In the genomic region with DNA sequence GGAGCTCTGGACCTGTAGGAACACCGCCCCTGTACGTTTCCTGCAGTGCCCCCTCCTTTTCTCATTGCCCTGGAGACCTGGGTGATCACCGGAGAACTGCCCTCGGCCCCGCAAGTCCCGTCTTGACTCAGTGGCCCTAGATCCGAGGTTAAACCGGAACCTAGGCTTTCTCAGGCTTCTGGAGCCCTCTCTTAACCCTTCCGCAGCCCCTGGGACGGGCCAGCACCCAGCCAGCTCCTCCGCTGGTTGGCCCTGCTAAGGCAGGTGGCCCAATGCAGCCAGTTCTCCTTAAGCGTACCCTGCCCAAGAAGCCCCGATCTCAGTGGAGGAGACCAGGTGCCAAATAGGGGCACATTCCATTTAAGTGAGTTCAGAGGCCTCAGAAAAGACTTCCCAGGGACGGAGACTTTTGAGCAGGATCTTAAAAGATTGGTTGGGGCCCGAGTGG, we compare ENCODE assay signal across 8 cellular contexts. TPM values are rescaled to one million over a fixed set of nuclear protein-coding genes. Genes with fewer than 3 reads are reported as not detected.
DNase-seq lines count a peak whose midpoint lies in the region; FAIRE-seq and TF ChIP-seq lines count a peak whose summit lies in the region.

No MANE protein-coding gene starts in this region.

- CTCF ChIA-PET in OCI-LY7 (lab: Charles Lee; ENCODE audit: unreplicated experiment): interaction anchor here (0.6 kb wide), 1 partner anchor 227 kb away, joined by 3 read pairs; no protein-coding TSS in a partner anchor

- FAIRE-seq in keratinocyte (lab: Jason Lieb, UNC): no peak

- no peaks in the 10 kb centered on the region for H3K9me3 ChIP-seq in H9 (ENCODE audit: control insufficient read depth, low read depth, low read length)
- H3K9me3 ChIP-seq in OCI-LY7 (ENCODE audit: low read length): no peaks in the 10 kb centered on the region
- H3K9me3 ChIP-seq in breast epithelium: no peaks in the 10 kb centered on the region
- H3K9me3 ChIP-seq in keratinocyte (ENCODE audit: control insufficient read depth, low read depth, low read length): no peaks in the 10 kb centered on the region

- no peak overlapping the region for H3K4ac ChIP-seq in H9 (ENCODE audit: low read depth, low read length)

- H2AFZ ChIP-seq in H9 (ENCODE audit: low read length): no peak overlapping the region
- peak overlapping the region; percentile 88 for H2AFZ ChIP-seq in OCI-LY7 (ENCODE audit: low read length)
- H2AFZ ChIP-seq in keratinocyte (ENCODE audit: control insufficient read depth, low read length): peak overlapping the region; percentile 93

- H3K18ac ChIP-seq in H9 (ENCODE audit: insufficient read length, low read depth, low read length): peak overlapping the region; percentile 90

- POLR2A ChIA-PET in OCI-LY7 (lab: Charles Lee): interaction anchor here (0.6 to 1.1 kb wide), 5 partner anchors 19 to 110 kb away, joined by 3 to 6 read pairs (median 3); partner anchors contain the start of gene CBL

- no peaks in the 10 kb centered on the region for H3K9me2 ChIP-seq in OCI-LY7 (ENCODE audit: insufficient read depth, low read length)

- no peaks in the 10 kb centered on the region for H3K9me1 ChIP-seq in keratinocyte (ENCODE audit: control insufficient read depth, extremely low read depth, insufficient read depth, low read length)

- H3K9me3 Mint-ChIP-seq in H9: peaks cover 0 to 3% of the 10 kb centered on the region in 2 experiments; a peak in 1 of 5 replicates

- H3K56ac ChIP-seq in H9 (ENCODE audit: insufficient read length, low read depth, low read length): no peak overlapping the region

- no peak overlapping the region for H3T11ph ChIP-seq in H9 (ENCODE audit: low read length)

- H4K20me1 ChIP-seq in H9 (ENCODE audit: control insufficient read depth, insufficient read depth, insufficient read length) (no peaks in the 10 kb centered on the region), OCI-LY7 (ENCODE audit: insufficient read depth, low read length) (no peaks in the 10 kb centered on the region), keratinocyte (ENCODE audit: control insufficient read depth, extremely low read depth, insufficient read depth, low read length) (no peaks in the 10 kb centered on the region)

- H2BK120ac ChIP-seq in H9 (ENCODE audit: low read depth, low read length, poor library complexity, severe bottlenecking): no peak overlapping the region

- dilution Hi-C loops in keratinocyte (cut with MboI; ENCODE audit: extremely low pct_ligation_motif_present, low sequenced_read_pairs): no loop called here

- H3K14ac ChIP-seq in H9 (ENCODE audit: insufficient read depth, low read length): peak overlapping the region; percentile 91; the same call in 1 of the 2 replicates

- no peak overlapping the region for H4K91ac ChIP-seq in H9 (ENCODE audit: insufficient read length, low read depth, low read length)

- H2BK20ac ChIP-seq in H9 (ENCODE audit: low read depth, low read length, poor library complexity, severe bottlenecking): no peak overlapping the region

- no peak for TF ChIP-seq CTCF in H9 (conservative IDR thresholded peaks at IDR 0.05)
- no peak for TF ChIP-seq CTCF in OCI-LY7 (conservative IDR thresholded peaks at IDR 0.05; ENCODE audit: low read length)
- no peak for TF ChIP-seq CTCF in breast epithelium (IDR thresholded peaks at IDR 0.05)
- TF ChIP-seq CTCF in keratinocyte (optimal IDR thresholded peaks at IDR 0.05 in 1 of 3, IDR thresholded peaks at IDR 0.05 in 1 of 3, conservative IDR thresholded peaks at IDR 0.05 in 1 of 3; ENCODE audit: extremely low read depth in 1 of 3, insufficient read depth in 2 of 3, low read length in 3 of 3): no peak

- intact Hi-C loops in OCI-LY7 (cut with micrococcal nuclease; ENCODE audit: unreplicated experiment): loop anchor here (1.0 kb wide), 1 partner anchor 28 kb away; no protein-coding TSS in a partner anchor
- intact Hi-C loops in breast epithelium (cut with DNase I; ENCODE audit: low total_unique reads): no loop called here

- no peak overlapping the region for H2BK12ac ChIP-seq in H9 (ENCODE audit: insufficient read length, low read depth, low read length)

- H3K4me2 ChIP-seq in H9 (ENCODE audit: insufficient read depth, insufficient read length, low read length): peak overlapping the region; percentile 56
- peak overlapping the region; percentile 72 for H3K4me2 ChIP-seq in OCI-LY7 (ENCODE audit: low read length)
- H3K4me2 ChIP-seq in keratinocyte (ENCODE audit: control insufficient read depth, extremely low read depth, insufficient read depth, low read depth, low read length): peak overlapping the region; percentile 94

- no peaks in the 10 kb centered on the region; the same call in 1 of the 2 replicates for H3K27me3 Mint-ChIP-seq in H9 (ENCODE audit: low read depth)

- peaks cover 24 to 33% of the 10 kb centered on the region in 2 experiments for H3K4me1 Mint-ChIP-seq in H9

- no peak overlapping the region for H4K8ac ChIP-seq in H9 (replicated peaks; ENCODE audit: insufficient read length, low read depth, low read length)

- peaks cover 0 to 8% (median 2%) of the 10 kb centered on the region in 3 experiments; a peak in 3 of 7 replicates for H3K36me3 Mint-ChIP-seq in H9 (ENCODE audit: insufficient read depth in 1 of 3, low read depth in 3 of 3)

- H3K36me3 ChIP-seq in OCI-LY7 (ENCODE audit: insufficient read depth, low read length) (no peaks in the 10 kb centered on the region), breast epithelium (no peaks in the 10 kb centered on the region), keratinocyte (ENCODE audit: control insufficient read depth in 2 of 2, extremely low read depth in 1 of 2, insufficient read depth in 2 of 2, low read length in 2 of 2) (no peaks in the 10 kb centered on the region)

- H3K79me2 ChIP-seq in H9 (ENCODE audit: insufficient read depth, low read length): no peaks in the 10 kb centered on the region
- H3K79me2 ChIP-seq in OCI-LY7 (ENCODE audit: insufficient read depth, low read depth, low read length): no peaks in the 10 kb centered on the region
- no peaks in the 10 kb centered on the region for H3K79me2 ChIP-seq in keratinocyte (ENCODE audit: control insufficient read depth, insufficient read depth, low read length)

- peak overlapping the region; percentile 34 for H3K27ac ChIP-seq in H9 (ENCODE audit: insufficient read length, low read depth, low read length)
- H3K27ac ChIP-seq in OCI-LY7 (ENCODE audit: low read depth, low read length, poor library complexity, severe bottlenecking): no peak overlapping the region
- peak overlapping the region; percentile 95 to 98 for H3K27ac ChIP-seq in breast epithelium
- peak overlapping the region; percentile 85 for H3K27ac ChIP-seq in keratinocyte (ENCODE audit: control insufficient read depth, insufficient read depth, low read length)

- H2BK15ac ChIP-seq in H9 (ENCODE audit: low read depth, low read length): no peak overlapping the region

- H2BK5ac ChIP-seq in H9 (ENCODE audit: insufficient read length, low read length): no peak overlapping the region

- H3K4me3 ChIP-seq in OCI-LY7 (ENCODE audit: low read depth, low read length, poor library complexity, severe bottlenecking): peak overlapping the region; percentile 68
- peak overlapping the region; percentile 80 to 96 (median 87) for H3K4me3 ChIP-seq in breast epithelium
- H3K4me3 ChIP-seq in keratinocyte (ENCODE audit: control insufficient read depth in 2 of 3, extremely low read depth in 1 of 3, insufficient read depth in 2 of 3, low read depth in 1 of 3, low read length in 3 of 3): peak overlapping the region; percentile 59 to 88 (median 81)

- H3K27me3 ChIP-seq in H9 (ENCODE audit: insufficient read depth, low read length) (no peaks in the 10 kb centered on the region), breast epithelium (no peaks in the 10 kb centered on the region), keratinocyte (ENCODE audit: control insufficient read depth, extremely low read depth, insufficient read depth, low read length) (no peaks in the 10 kb centered on the region)

- H2AK5ac ChIP-seq in H9 (ENCODE audit: insufficient read length, low read length): no peak overlapping the region

- BruUV-seq in OCI-LY7 (replicated peaks; lab: Mats Ljungman, UMichigan): no TSS peak

- no CpG with 5 or more reads among the region's 15 CpGs for WGBS in H9 (ENCODE audit: extremely low coverage, insufficient read length, low lambda C conversion rate)

- H3K79me1 ChIP-seq in H9 (ENCODE audit: insufficient read depth, low read depth, low read length, poor library complexity, severe bottlenecking): no peaks in the 10 kb centered on the region

- peaks cover 3% of the 10 kb centered on the region; the same call in 1 of the 2 replicates for H3K4me1 ChIP-seq in H9 (ENCODE audit: insufficient read depth, low read length)
- peaks cover 11% of the 10 kb centered on the region for H3K4me1 ChIP-seq in OCI-LY7 (ENCODE audit: insufficient read depth, low read length, poor library complexity, severe bottlenecking)
- no peaks in the 10 kb centered on the region for H3K4me1 ChIP-seq in breast epithelium
- H3K4me1 ChIP-seq in keratinocyte (ENCODE audit: control insufficient read depth, extremely low read depth, insufficient read depth, low read length): peaks cover 36% of the 10 kb centered on the region

- no peak overlapping the region for H4K5ac ChIP-seq in H9 (ENCODE audit: insufficient read length, low read depth, low read length)

- H3K27ac Mint-ChIP-seq in H9: peak overlapping the region; percentile 80 to 97 (median 93); a peak in 6 of 7 replicates

- no peak overlapping the region for H3K23ac ChIP-seq in H9 (ENCODE audit: insufficient read length, low read depth, low read length)

- peaks cover 2% of the 10 kb centered on the region for H3K23me2 ChIP-seq in H9 (ENCODE audit: insufficient read length, low read depth, low read length, poor library complexity, severe bottlenecking)

- DNase-seq in ELF-1 (ENCODE audit: low read depth, low spot score) (peak; percentile 89), H9 (peak; percentile 88), OCI-LY7 (ENCODE audit: low spot score) (peak; percentile 32), breast epithelium (ENCODE audit: low spot score in 2 of 2) (peak in 1 of 2 donors; percentile 65), keratinocyte (ENCODE audit: low read depth, low spot score) (no peak), DMS153 (lab: John Stamatoyannopoulos, UW) (no peak), NOMO-1 treated with dmso at 0.1 percent for 144 hours (lab: John Stamatoyannopoulos, UW; ENCODE audit: unreplicated experiment) (no peak)
- DNase-seq in stimulated activated CD4-positive, alpha-beta T cell treated with anti-CD3 and anti-CD28 coated beads, Interleukin-15, amount 100 ng/mL, for 48 hours (ENCODE audit: low read depth in 2 of 2): peak; percentile 17 to 32

- H3K9ac ChIP-seq in H9 (ENCODE audit: extremely low read depth, insufficient read length, low read length) (peak overlapping the region; percentile 69), keratinocyte (ENCODE audit: control insufficient read depth, extremely low read depth, insufficient read depth, low read length) (peak overlapping the region; percentile 91)

- peak overlapping the region; percentile 83 to 94 for H3K4me3 Mint-ChIP-seq in H9

- no peak for TF ChIP-seq POLR2A in breast epithelium (IDR thresholded peaks at IDR 0.05)

RNA-seq across cellular contexts. Expression of gene NLRX1, which starts 0.8 kb away (rescaled TPM):
- total RNA-seq in H9 (2021): 17.2 and 18.2 TPM in 2 replicates
- 2.1 and 2.8 TPM in 2 replicates for total RNA-seq in OCI-LY7 (2014; rRNA removed; shearing (Covaris generic))
- 8.8 and 10.6 TPM in 2 replicates for total RNA-seq in OCI-LY7 (2022)
- total RNA-seq in breast epithelium: 10 to 100 TPM; 11.5 to 16.1 (median 13.3) TPM
- polyA plus RNA-seq in keratinocyte: 8.1 to 11.3 TPM (median 9.0 TPM) in 3 replicates
- 6.3 TPM for polyA plus RNA-seq in keratinocyte (2011; ENCODE audit: low read depth)
- polyA plus RNA-seq in keratinocyte (2011; cell fraction: cytosol; rRNA removed): 4.7 and 6.9 TPM in 2 replicates
- polyA plus RNA-seq in keratinocyte (2011; cell fraction: nucleus; rRNA removed): 16.4 and 21.9 TPM in 2 replicates
- polyA plus RNA-seq in keratinocyte (2012; ENCODE audit: low replicate concordance): 11.3 and 16.6 TPM in 2 replicates
- polyA minus RNA-seq in keratinocyte: 11.3 to 19.4 TPM (median 18.6 TPM) in 3 replicates
- 15.3 TPM for polyA minus RNA-seq in keratinocyte (2011; cell fraction: cytosol; rRNA and poly(A)+ RNA removed)
- 22.2 and 22.7 TPM in 2 replicates for polyA minus RNA-seq in keratinocyte (2011; cell fraction: nucleus; rRNA and poly(A)+ RNA removed)

RNA-seq across cellular contexts. Expression of gene NHERF4, which starts 16.0 kb away (rescaled TPM):
- total RNA-seq in H9 (2021): 0.39 TPM in 1 of 2 replicates, not detected in the other
- total RNA-seq in OCI-LY7 (2014; rRNA removed; shearing (Covaris generic)): not detected in 2 replicates
- total RNA-seq in OCI-LY7 (2022): not detected in 2 replicates
- 1 to 10 TPM in 2 of 3 donors, under 1 TPM in 1; 0.32 to 2.6 (median 1.2) TPM for total RNA-seq in breast epithelium
- polyA plus RNA-seq in keratinocyte: not detected in 3 replicates
- 0.50 TPM for polyA plus RNA-seq in keratinocyte (2011; ENCODE audit: low read depth)
- polyA plus RNA-seq in keratinocyte (2011; cell fraction: cytosol; rRNA removed): not detected in 2 replicates
- polyA plus RNA-seq in keratinocyte (2011; cell fraction: nucleus; rRNA removed): 0.04 TPM in 1 of 2 replicates, not detected in the other
- polyA plus RNA-seq in keratinocyte (2012; ENCODE audit: low replicate concordance): not detected in 2 replicates
- 0.38 TPM in 1 of 3 replicates, not detected in the others for polyA minus RNA-seq in keratinocyte
- not detected for polyA minus RNA-seq in keratinocyte (2011; cell fraction: cytosol; rRNA and poly(A)+ RNA removed)
- polyA minus RNA-seq in keratinocyte (2011; cell fraction: nucleus; rRNA and poly(A)+ RNA removed): not detected in 2 replicates

RNA-seq across cellular contexts. Expression of gene ABCG4, which starts 20.4 kb away (rescaled TPM):
- total RNA-seq in H9 (2021): 0.68 and 1.2 TPM in 2 replicates
- not detected in 2 replicates for total RNA-seq in OCI-LY7 (2014; rRNA removed; shearing (Covaris generic))
- total RNA-seq in OCI-LY7 (2022): not detected in 2 replicates
- total RNA-seq in breast epithelium: under 1 TPM in 1 of 3 donors, not detected in 2; 0.16 TPM
- polyA plus RNA-seq in keratinocyte: 0.14 to 0.27 TPM (median 0.21 TPM) in 3 replicates
- 0.26 TPM for polyA plus RNA-seq in keratinocyte (2011; ENCODE audit: low read depth)
- polyA plus RNA-seq in keratinocyte (2011; cell fraction: cytosol; rRNA removed): 0.09 and 0.19 TPM in 2 replicates
- polyA plus RNA-seq in keratinocyte (2011; cell fraction: nucleus; rRNA removed): 1.3 and 1.4 TPM in 2 replicates
- 0.31 and 0.99 TPM in 2 replicates for polyA plus RNA-seq in keratinocyte (2012; ENCODE audit: low replicate concordance)
- polyA minus RNA-seq in keratinocyte: 0.43 to 1.9 TPM (median 1.1 TPM) in 3 replicates
- polyA minus RNA-seq in keratinocyte (2011; cell fraction: cytosol; rRNA and poly(A)+ RNA removed): not detected
- polyA minus RNA-seq in keratinocyte (2011; cell fraction: nucleus; rRNA and poly(A)+ RNA removed): 0.78 and 0.84 TPM in 2 replicates

RNA-seq across cellular contexts. Expression of gene CBL, which starts 36.8 kb away (rescaled TPM):
- 52.1 and 56.4 TPM in 2 replicates for total RNA-seq in H9 (2021)
- 19.1 and 19.2 TPM in 2 replicates for total RNA-seq in OCI-LY7 (2014; rRNA removed; shearing (Covaris generic))
- total RNA-seq in OCI-LY7 (2022): 58.9 and 59.1 TPM in 2 replicates
- 10 to 100 TPM; 13.1 to 17.0 (median 14.3) TPM for total RNA-seq in breast epithelium
- polyA plus RNA-seq in keratinocyte: 7.9 to 15.2 TPM (median 14.1 TPM) in 3 replicates
- polyA plus RNA-seq in keratinocyte (2011; ENCODE audit: low read depth): 3.8 TPM
- polyA plus RNA-seq in keratinocyte (2011; cell fraction: cytosol; rRNA removed): 10.1 and 14.7 TPM in 2 replicates
- 29.0 and 31.3 TPM in 2 replicates for polyA plus RNA-seq in keratinocyte (2011; cell fraction: nucleus; rRNA removed)
- polyA plus RNA-seq in keratinocyte (2012; ENCODE audit: low replicate concordance): 8.8 and 11.2 TPM in 2 replicates
- polyA minus RNA-seq in keratinocyte: 12.5 to 34.7 TPM (median 23.3 TPM) in 3 replicates
- 10.9 TPM for polyA minus RNA-seq in keratinocyte (2011; cell fraction: cytosol; rRNA and poly(A)+ RNA removed)
- polyA minus RNA-seq in keratinocyte (2011; cell fraction: nucleus; rRNA and poly(A)+ RNA removed): 21.2 and 37.2 TPM in 2 replicates

RNA-seq across cellular contexts. Expression of gene HINFP, which starts 47.9 kb away (rescaled TPM):
- total RNA-seq in H9 (2021) (42.1 and 42.4 TPM in 2 replicates), OCI-LY7 (2022) (29.6 and 30.8 TPM in 2 replicates), breast epithelium (10 to 100 TPM; 17.9 to 29.6 (median 29.2) TPM)
- 18.2 and 27.7 TPM in 2 replicates for total RNA-seq in OCI-LY7 (2014; rRNA removed; shearing (Covaris generic))
- 15.6 to 21.9 TPM (median 18.5 TPM) in 3 replicates for polyA plus RNA-seq in keratinocyte
- polyA plus RNA-seq in keratinocyte (2011; ENCODE audit: low read depth): 28.1 TPM
- 11.0 and 11.4 TPM in 2 replicates for polyA plus RNA-seq in keratinocyte (2011; cell fraction: cytosol; rRNA removed)
- 54.0 and 55.8 TPM in 2 replicates for polyA plus RNA-seq in keratinocyte (2011; cell fraction: nucleus; rRNA removed)
- polyA plus RNA-seq in keratinocyte (2012; ENCODE audit: low replicate concordance): 9.9 and 22.4 TPM in 2 replicates
- 18.5 to 47.8 TPM (median 31.0 TPM) in 3 replicates for polyA minus RNA-seq in keratinocyte
- 18.8 TPM for polyA minus RNA-seq in keratinocyte (2011; cell fraction: cytosol; rRNA and poly(A)+ RNA removed)
- 13.1 and 29.6 TPM in 2 replicates for polyA minus RNA-seq in keratinocyte (2011; cell fraction: nucleus; rRNA and poly(A)+ RNA removed)

Comparison
In these comparisons a context has a peak if more than half of its experiments do, and no peak if none do; other contexts are left out.
1. DNase-seq: peak in ELF-1 (single experiment), H9 (single experiment), OCI-LY7 (single experiment) and stimulated activated CD4-positive, alpha-beta T cell treated with anti-CD3 and anti-CD28 coated beads, Interleukin-15, amount 100 ng/mL, for 48 hours (2 of 2); none in keratinocyte (single experiment), DMS153 (single experiment) and NOMO-1 treated with dmso at 0.1 percent for 144 hours (single experiment).
2. Peak in every context shown above with its lines, with median percentiles within 50 percentile points of each other: H3K4me2 ChIP-seq and H3K4me3 ChIP-seq.